ENCODE assay signal across 6 cellular contexts in the genomic region with DNA sequence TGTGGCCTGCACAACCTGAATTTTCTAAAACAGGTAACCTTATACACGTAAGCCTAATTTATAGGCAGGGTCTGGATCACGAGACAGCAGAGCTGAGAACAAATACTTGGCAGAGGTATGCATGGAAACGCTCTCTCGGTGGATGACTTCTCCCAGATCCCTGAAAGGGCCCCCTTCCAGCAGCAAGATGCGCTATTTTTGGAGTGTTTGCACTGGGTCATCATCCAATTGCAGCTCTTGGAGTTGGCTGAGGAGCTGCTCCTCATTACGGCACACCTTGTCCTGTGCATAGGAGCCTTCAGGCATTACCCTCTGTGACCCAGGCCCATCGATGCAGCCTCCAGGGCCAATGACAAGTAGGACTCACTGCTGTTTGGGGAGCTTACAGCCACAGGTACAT. TPM values are rescaled to one million over a fixed set of nuclear protein-coding genes. Genes with fewer than 3 reads are reported as not detected.
"Had no signal": no experiment of that assay in that cellular context is flagged by ENCODE, and none has a peak within 500 bp of the region (broad histone marks: within the 10 kb centered on the region; RNA-seq: fewer than 3 reads in every experiment).

No MANE protein-coding gene starts in this region.

RNA-seq across cellular contexts. Expression of gene TBC1D26, which starts 38.6 kb away (rescaled TPM):
- total RNA-seq: HepG2, HT-29, HT1080, IMR-90, K562 had no signal
- polyA plus RNA-seq: IgD-negative memory B cell had no signal
